In the genomic region with DNA sequence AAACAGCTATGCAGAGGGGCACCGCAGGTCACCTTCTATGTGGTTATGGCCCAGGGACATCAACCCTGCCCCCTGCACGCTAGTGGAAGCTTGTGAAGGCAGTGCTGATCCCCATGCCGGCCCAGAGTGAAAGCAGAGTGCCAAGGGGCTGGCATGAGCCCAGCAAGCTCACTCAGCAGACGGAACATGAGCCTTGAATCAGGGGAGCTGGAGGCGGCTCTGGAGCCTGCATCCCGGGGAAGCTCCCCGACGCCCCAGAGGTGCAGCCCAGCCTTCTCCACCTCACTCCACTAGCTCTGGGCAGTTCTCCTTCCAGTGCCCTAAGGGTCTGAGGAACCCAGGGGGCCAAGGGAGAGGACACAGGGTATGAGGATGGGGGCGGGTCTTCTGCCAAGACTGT, we compare ENCODE assay signal across 1 cellular context.
TF ChIP-seq lines count a peak whose summit lies in the region.

No MANE protein-coding gene starts in this region.

TF ChIP-seq in K562, 482 proteins besides CTCF, POLR2A, EP300 and RAD21:
- TF ChIP-seq TGIF2 (CRISPR knock-in tag; IDR thresholded peaks at IDR 0.05) (no peak), ZNF316 (IDR thresholded peaks at IDR 0.05) (no peak), ATF6 (CRISPR knock-in tag; IDR thresholded peaks at IDR 0.05) (no peak), POLR2G (IDR thresholded peaks at IDR 0.05; ENCODE audit: low read depth, low read length) (peak; percentile 37; the same call in 1 of the 2 replicates), PHTF2 (CRISPR knock-in tag; IDR thresholded peaks at IDR 0.05) (no peak)
